9 cellular contexts compared by ENCODE assay signal in the genomic region with DNA sequence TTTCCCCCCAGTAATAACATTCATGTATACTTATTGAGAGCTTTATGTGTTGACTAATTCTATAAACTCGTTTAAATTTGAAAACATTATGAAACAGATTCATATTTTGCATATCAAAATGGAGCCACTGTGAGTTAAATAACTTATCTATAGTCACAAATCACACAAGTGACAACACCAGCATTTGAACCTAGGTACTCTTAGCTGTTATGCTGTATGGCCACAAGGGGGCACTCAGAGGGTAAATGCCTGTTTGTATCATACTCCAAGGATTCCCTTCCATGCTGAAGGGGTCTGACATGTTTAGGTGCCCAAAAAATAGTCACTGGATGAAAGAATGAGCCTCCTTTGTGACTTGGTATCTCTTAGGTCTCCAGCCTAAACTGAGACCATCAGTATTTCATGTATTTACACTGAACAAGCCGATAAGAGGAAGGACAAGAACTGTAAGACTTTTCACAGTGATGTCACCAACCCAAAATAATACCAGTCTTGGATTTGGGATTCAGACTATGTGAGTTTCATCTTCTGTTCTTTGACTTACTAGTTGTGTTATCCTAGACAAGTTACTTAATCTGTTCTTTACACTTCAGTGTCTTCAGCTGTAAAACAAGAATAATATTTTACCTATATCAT. TPM values are rescaled to one million over a fixed set of nuclear protein-coding genes. Genes with fewer than 3 reads are reported as not detected.
DNase-seq lines count a peak whose midpoint lies in the region; ATAC-seq and TF ChIP-seq lines count a peak whose summit lies in the region.
"Had no signal": no experiment of that assay in that cellular context is flagged by ENCODE, and none has a peak within 500 bp of the region (broad histone marks: within the 10 kb centered on the region; RNA-seq: fewer than 3 reads in every experiment).

No MANE protein-coding gene starts in this region.

- DNase-seq in NCI-H524 (lab: John Stamatoyannopoulos, UW) (peak; percentile 4 to 39), NCI-H524 treated with DMSO at 0.1 percent for 48 hours (lab: John Stamatoyannopoulos, UW) (no peak), WTC11 (ENCODE audit: low spot score) (peak; percentile 43), esophagus squamous epithelium (lab: John Stamatoyannopoulos, UW) (no peak), neural crest cell (ENCODE audit: low read depth, low spot score) (peak; percentile 44)

- H3F3A ChIP-seq in Loucy (ENCODE audit: low read depth): no peaks in the 10 kb centered on the region

- no peak overlapping the region for H3K27ac ChIP-seq in esophagus squamous epithelium
- H3K27ac ChIP-seq: epithelial cell of prostate had no signal

- H3K4me1 Mint-ChIP-seq in WTC11 (no peaks in the 10 kb centered on the region), neural crest cell (no peaks in the 10 kb centered on the region)

- H3K4me3 Mint-ChIP-seq in WTC11 (no peak overlapping the region), neural crest cell (no peak overlapping the region)

- no peak overlapping the region for H3K4me3 ChIP-seq in Loucy (ENCODE audit: low read length, poor library complexity, severe bottlenecking)
- H3K4me3 ChIP-seq in esophagus squamous epithelium: no peak overlapping the region

- H3K27me3 Mint-ChIP-seq in WTC11 (ENCODE audit: low read depth) (no peaks in the 10 kb centered on the region; the same call in 1 of the 2 replicates), neural crest cell (ENCODE audit: low read depth) (peaks cover 4% of the 10 kb centered on the region)

- intact Hi-C loops in esophagus squamous epithelium (cut with DNase I): loop anchor here (10.0 kb wide), 1 partner anchor 328 kb away; a partner anchor contains a TSS

- CTCF ChIA-PET in WTC11 (lab: Charles Lee): interaction anchor here (0.6 to 1.4 kb wide), 9 partner anchors 9 to 213 kb away, joined by 3 to 5 read pairs (median 3); a partner anchor contains a TSS

- H3K27me3 ChIP-seq in Loucy (ENCODE audit: insufficient read depth, low read length, poor library complexity, severe bottlenecking): no peaks in the 10 kb centered on the region
- H3K27me3 ChIP-seq in esophagus squamous epithelium: no peaks in the 10 kb centered on the region

- H3K36me3 Mint-ChIP-seq in WTC11 (peaks cover 3% of the 10 kb centered on the region; the same call in 1 of the 2 replicates), neural crest cell (ENCODE audit: low read depth) (no peaks in the 10 kb centered on the region)

- H3K4me2 ChIP-seq in Loucy (ENCODE audit: low read depth, low read length, poor library complexity, severe bottlenecking): no peak overlapping the region

- H4K20me1 ChIP-seq in Loucy (ENCODE audit: insufficient read depth, low read length, poor library complexity, severe bottlenecking): no peaks in the 10 kb centered on the region

- H3K4me1 ChIP-seq in Loucy (ENCODE audit: insufficient read depth, low read length, poor library complexity, severe bottlenecking): no peaks in the 10 kb centered on the region
- no peaks in the 10 kb centered on the region for H3K4me1 ChIP-seq in esophagus squamous epithelium

- H3K9ac ChIP-seq in Loucy (ENCODE audit: low read depth, low read length, poor library complexity, severe bottlenecking): no peak overlapping the region

- H3K9me3 Mint-ChIP-seq in WTC11 (peaks cover 9% of the 10 kb centered on the region), neural crest cell (no peaks in the 10 kb centered on the region)

- no peaks in the 10 kb centered on the region for H3K79me2 ChIP-seq in Loucy (ENCODE audit: insufficient read depth, low read length)

- no peak for TF ChIP-seq POLR2A in esophagus squamous epithelium (IDR thresholded peaks at IDR 0.05)

- H3K9me3 ChIP-seq in Loucy (ENCODE audit: insufficient read depth, low read depth, low read length): no peaks in the 10 kb centered on the region
- no peaks in the 10 kb centered on the region for H3K9me3 ChIP-seq in esophagus squamous epithelium

- H3K9me2 ChIP-seq in Loucy (replicated peaks; ENCODE audit: low read depth, low read length): no peaks in the 10 kb centered on the region

- peak; percentile 90 for TF ChIP-seq CTCF in Loucy (conservative IDR thresholded peaks at IDR 0.05; ENCODE audit: low read length)
- peak; percentile 81 for TF ChIP-seq CTCF in WTC11 (IDR thresholded peaks at IDR 0.05)
- TF ChIP-seq CTCF in esophagus squamous epithelium (IDR thresholded peaks at IDR 0.05): peak; percentile 45 to 75 (median 66)
- peak; percentile 83 for TF ChIP-seq CTCF in neural crest cell (conservative IDR thresholded peaks at IDR 0.05)

- ATAC-seq in GM21723 (IDR thresholded peaks at IDR 0.05; ENCODE audit: unreplicated experiment): peak; percentile 90
- ATAC-seq in WTC11: peak; percentile 93
- no peak for ATAC-seq in GM18517 (IDR thresholded peaks at IDR 0.05; ENCODE audit: unreplicated experiment)

- H3K36me3 ChIP-seq in Loucy (ENCODE audit: insufficient read depth, low read length) (no peaks in the 10 kb centered on the region), esophagus squamous epithelium (no peaks in the 10 kb centered on the region)

- no peak overlapping the region for H2AFZ ChIP-seq in Loucy (ENCODE audit: low read length)

- no peak overlapping the region for H3K27ac Mint-ChIP-seq in WTC11
- no peak overlapping the region for H3K27ac Mint-ChIP-seq in neural crest cell (ENCODE audit: unreplicated experiment)

- POLR2A ChIA-PET in WTC11 (lab: Charles Lee): no interaction called here

- WGBS in esophagus squamous epithelium, 2 donors: 41 to 46% methylated on average over 2 of the region's 2 CpGs

TF ChIP-seq in WTC11, 78 proteins besides CTCF, POLR2A, EP300 and RAD21:
- TF ChIP-seq ZNF671 (CRISPR knock-in tag; IDR thresholded peaks at IDR 0.05) (no peak), IRF2 (CRISPR knock-in tag; IDR thresholded peaks at IDR 0.05; ENCODE audit: borderline replicate concordance, low read depth) (no peak), JAZF1 (CRISPR knock-in tag; IDR thresholded peaks at IDR 0.05) (no peak), NFYB (CRISPR knock-in tag; conservative IDR thresholded peaks at IDR 0.05; ENCODE audit: low read depth) (no peak), OVOL2 (CRISPR knock-in tag; IDR thresholded peaks at IDR 0.05; ENCODE audit: borderline replicate concordance) (no peak), SMAD4 (CRISPR knock-in tag; IDR thresholded peaks at IDR 0.05) (no peak), MYBL2 (CRISPR knock-in tag; IDR thresholded peaks at IDR 0.05) (no peak), ZNF416 (CRISPR knock-in tag; IDR thresholded peaks at IDR 0.05) (no peak), GRHL2 (CRISPR knock-in tag; IDR thresholded peaks at IDR 0.05; ENCODE audit: insufficient replicate concordance, severe bottlenecking) (no peak)
- TF ChIP-seq, protein P1, sequence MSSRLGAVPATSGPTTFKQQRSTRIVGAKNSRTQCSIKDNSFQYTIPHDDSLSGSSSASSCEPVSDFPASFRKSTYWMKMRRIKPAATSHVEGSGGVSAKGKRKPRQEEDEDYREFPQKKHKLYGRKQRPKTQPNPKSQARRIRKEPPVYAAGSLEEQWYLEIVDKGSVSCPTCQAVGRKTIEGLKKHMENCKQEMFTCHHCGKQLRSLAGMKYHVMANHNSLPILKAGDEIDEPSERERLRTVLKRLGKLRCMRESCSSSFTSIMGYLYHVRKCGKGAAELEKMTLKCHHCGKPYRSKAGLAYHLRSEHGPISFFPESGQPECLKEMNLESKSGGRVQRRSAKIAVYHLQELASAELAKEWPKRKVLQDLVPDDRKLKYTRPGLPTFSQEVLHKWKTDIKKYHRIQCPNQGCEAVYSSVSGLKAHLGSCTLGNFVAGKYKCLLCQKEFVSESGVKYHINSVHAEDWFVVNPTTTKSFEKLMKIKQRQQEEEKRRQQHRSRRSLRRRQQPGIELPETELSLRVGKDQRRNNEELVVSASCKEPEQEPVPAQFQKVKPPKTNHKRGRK (CRISPR knock-in tag; IDR thresholded peaks at IDR 0.05; ENCODE audit: borderline replicate concordance): no peak
- TF ChIP-seq, protein P2, sequence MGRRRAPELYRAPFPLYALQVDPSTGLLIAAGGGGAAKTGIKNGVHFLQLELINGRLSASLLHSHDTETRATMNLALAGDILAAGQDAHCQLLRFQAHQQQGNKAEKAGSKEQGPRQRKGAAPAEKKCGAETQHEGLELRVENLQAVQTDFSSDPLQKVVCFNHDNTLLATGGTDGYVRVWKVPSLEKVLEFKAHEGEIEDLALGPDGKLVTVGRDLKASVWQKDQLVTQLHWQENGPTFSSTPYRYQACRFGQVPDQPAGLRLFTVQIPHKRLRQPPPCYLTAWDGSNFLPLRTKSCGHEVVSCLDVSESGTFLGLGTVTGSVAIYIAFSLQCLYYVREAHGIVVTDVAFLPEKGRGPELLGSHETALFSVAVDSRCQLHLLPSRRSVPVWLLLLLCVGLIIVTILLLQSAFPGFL (CRISPR knock-in tag; IDR thresholded peaks at IDR 0.05; ENCODE audit: borderline replicate concordance): no peak
TF ChIP-seq in WTC11: peak in this region for 0.

RNA-seq across cellular contexts. Expression of a gene that starts 12.2 kb away (rescaled TPM):
- not detected in 3 replicates for total RNA-seq in WTC11 (2021)
- not detected for total RNA-seq in esophagus squamous epithelium
- not detected in 2 replicates for total RNA-seq in neural crest cell

RNA-seq across cellular contexts. Expression of a gene that starts 27.2 kb away (rescaled TPM):
- total RNA-seq in WTC11 (2021): not detected in 3 replicates
- total RNA-seq in esophagus squamous epithelium: not detected
- total RNA-seq in neural crest cell: not detected in 2 replicates

RNA-seq across cellular contexts. Expression of a gene that starts 33.5 kb away (rescaled TPM):
- not detected in 3 replicates for total RNA-seq in WTC11 (2021)
- not detected for total RNA-seq in esophagus squamous epithelium
- total RNA-seq in neural crest cell: not detected in 2 replicates

RNA-seq across cellular contexts. Expression of a gene that starts 35.0 kb away (rescaled TPM):
- total RNA-seq in WTC11 (2021) (not detected in 3 replicates), esophagus squamous epithelium (under 1 TPM in 1 of 4 donors, not detected in 3; 0.38 TPM), neural crest cell (not detected in 2 replicates)

RNA-seq across cellular contexts. Expression of a gene that starts 40.2 kb away (rescaled TPM):
- total RNA-seq in WTC11 (2021): 0.14 to 0.24 TPM in 2 of 3 replicates, not detected in the other
- total RNA-seq in esophagus squamous epithelium: under 1 TPM in 1 of 4 donors, not detected in 3; 0.27 TPM
- total RNA-seq in neural crest cell: 0.09 and 0.20 TPM in 2 replicates

Comparison
In these comparisons a context has a peak if more than half of its experiments do, and no peak if none do; other contexts are left out.
1. DNase-seq: peak in NCI-H524 (2 of 2), WTC11 (single experiment) and neural crest cell (single experiment); none in NCI-H524 treated with DMSO at 0.1 percent for 48 hours (single experiment) and esophagus squamous epithelium (single experiment).
2. Peak in every context shown above with its lines, with median percentiles within 50 percentile points of each other: CTCF ChIP-seq.